In the genomic region with DNA sequence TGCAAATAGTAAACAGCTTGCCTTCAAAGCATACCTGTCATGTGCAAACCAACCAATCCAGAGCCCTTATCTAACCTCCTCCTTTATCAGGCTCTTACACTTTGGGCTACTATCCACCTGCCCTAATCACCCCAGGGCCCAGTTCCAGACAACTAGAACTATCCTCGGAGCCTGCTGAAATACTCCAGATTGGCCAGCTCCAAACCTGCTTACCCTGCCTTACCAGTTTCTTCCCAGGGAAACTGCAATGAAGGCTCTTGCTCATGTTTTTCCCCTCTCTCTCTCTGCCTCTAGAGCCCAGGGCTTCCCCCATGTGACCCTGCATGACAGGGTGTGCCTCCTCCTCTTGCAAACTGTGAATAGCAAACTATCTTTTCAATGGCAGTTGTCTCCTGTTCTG, we compare ENCODE assay signal across 2 cellular contexts.
TF ChIP-seq lines count a peak whose summit lies in the region.

No MANE protein-coding gene starts in this region.

TF ChIP-seq in H1, 55 proteins besides CTCF, POLR2A, EP300 and RAD21 (continued from another document):
- TF ChIP-seq, protein P1, sequence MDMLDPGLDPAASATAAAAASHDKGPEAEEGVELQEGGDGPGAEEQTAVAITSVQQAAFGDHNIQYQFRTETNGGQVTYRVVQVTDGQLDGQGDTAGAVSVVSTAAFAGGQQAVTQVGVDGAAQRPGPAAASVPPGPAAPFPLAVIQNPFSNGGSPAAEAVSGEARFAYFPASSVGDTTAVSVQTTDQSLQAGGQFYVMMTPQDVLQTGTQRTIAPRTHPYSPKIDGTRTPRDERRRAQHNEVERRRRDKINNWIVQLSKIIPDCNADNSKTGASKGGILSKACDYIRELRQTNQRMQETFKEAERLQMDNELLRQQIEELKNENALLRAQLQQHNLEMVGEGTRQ (IDR thresholded peaks at IDR 0.05; ENCODE audit: low read length): peak; percentile 38; the same call in 1 of the 2 replicates

TF ChIP-seq in HEK293T, 16 proteins besides CTCF, POLR2A, EP300 and RAD21 (continued from another document):
- TF ChIP-seq, protein P2, sequence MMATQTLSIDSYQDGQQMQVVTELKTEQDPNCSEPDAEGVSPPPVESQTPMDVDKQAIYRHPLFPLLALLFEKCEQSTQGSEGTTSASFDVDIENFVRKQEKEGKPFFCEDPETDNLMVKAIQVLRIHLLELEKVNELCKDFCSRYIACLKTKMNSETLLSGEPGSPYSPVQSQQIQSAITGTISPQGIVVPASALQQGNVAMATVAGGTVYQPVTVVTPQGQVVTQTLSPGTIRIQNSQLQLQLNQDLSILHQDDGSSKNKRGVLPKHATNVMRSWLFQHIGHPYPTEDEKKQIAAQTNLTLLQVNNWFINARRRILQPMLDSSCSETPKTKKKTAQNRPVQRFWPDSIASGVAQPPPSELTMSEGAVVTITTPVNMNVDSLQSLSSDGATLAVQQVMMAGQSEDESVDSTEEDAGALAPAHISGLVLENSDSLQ (IDR thresholded peaks at IDR 0.05): no peak
- TF ChIP-seq ZNF384 (IDR thresholded peaks at IDR 0.05) (no peak), HDGF (IDR thresholded peaks at IDR 0.05; ENCODE audit: borderline replicate concordance) (no peak)
